Comparison of ENCODE assay signal across 8 cellular contexts in genomic region chr16:30896890-30897730, GRCh38. TPM values are rescaled to one million over a fixed set of nuclear protein-coding genes. Genes with fewer than 3 reads are reported as not detected.
DNase-seq lines count a peak whose midpoint lies in the region; ATAC-seq and TF ChIP-seq lines count a peak whose summit lies in the region.

No MANE protein-coding gene starts in this region.

- no peaks in the 10 kb centered on the region for H4K20me1 ChIP-seq in OCI-LY3 (ENCODE audit: insufficient read depth, low read length)

- H3K27me3 ChIP-seq in OCI-LY3 (ENCODE audit: low read depth, low read length) (no peaks in the 10 kb centered on the region), mucosa of rectum (ENCODE audit: control insufficient read depth in 2 of 2, insufficient read depth in 2 of 2, low read length in 2 of 2) (no peaks in the 10 kb centered on the region)

- peak overlapping the region; percentile 100 for H2AFZ ChIP-seq in OCI-LY3 (ENCODE audit: low read depth, low read length)

- H3K27ac ChIP-seq in OCI-LY3 (ENCODE audit: low read length) = 0 out of 2 replicates have a peak overlapping the region, but pooled peaks have one; percentile 7
- H3K27ac ChIP-seq in mucosa of rectum (ENCODE audit: low read depth in 2 of 2, low read length in 2 of 2) = peak overlapping the region; percentile 88 to 95

- H3K4me3 ChIP-seq in OCI-LY3 (ENCODE audit: low read length) = peak overlapping the region; percentile 73
- peak overlapping the region; percentile 53 to 74 for H3K4me3 ChIP-seq in mucosa of rectum (ENCODE audit: low read length in 2 of 2)

- no peaks in the 10 kb centered on the region for H3K79me2 ChIP-seq in OCI-LY3 (ENCODE audit: low read length)

- no peaks in the 10 kb centered on the region for H3K27me3 Mint-ChIP-seq in activated T-cell treated with anti-CD3 and anti-CD28 coated beads, Interleukin-2, amount 50 U/mL, for 72 hours (ENCODE audit: low read depth)

- H3K9me3 Mint-ChIP-seq in activated T-cell treated with anti-CD3 and anti-CD28 coated beads, Interleukin-2, amount 50 U/mL, for 72 hours = no peaks in the 10 kb centered on the region

- TF ChIP-seq CTCF in OCI-LY3 (IDR thresholded peaks at IDR 0.05; ENCODE audit: low read depth, low read length) = no peak

- no peaks in the 10 kb centered on the region for H3K9me3 ChIP-seq in OCI-LY3 (ENCODE audit: insufficient read depth, low read length)
- no peaks in the 10 kb centered on the region for H3K9me3 ChIP-seq in mucosa of rectum (ENCODE audit: control insufficient read depth in 2 of 2, low read length in 2 of 2)

- ATAC-seq in HG03139 (IDR thresholded peaks at IDR 0.05; ENCODE audit: unreplicated experiment) (peak; percentile 33), esophagus mucosa (peak; percentile 57), HG02610 (IDR thresholded peaks at IDR 0.05; ENCODE audit: unreplicated experiment) (no peak)
- ATAC-seq in activated T-cell treated with anti-CD3 and anti-CD28 coated beads, Interleukin-2, amount 50 U/mL, for 72 hours (replicated peaks in 1 of 2) = peak; percentile 57 to 64

- H3K27ac Mint-ChIP-seq in activated T-cell treated with anti-CD3 and anti-CD28 coated beads, Interleukin-2, amount 50 U/mL, for 72 hours = peak overlapping the region; percentile 54

- H3K36me3 Mint-ChIP-seq in activated T-cell treated with anti-CD3 and anti-CD28 coated beads, Interleukin-2, amount 50 U/mL, for 72 hours (ENCODE audit: insufficient read depth in 2 of 2) = peaks cover 0 to 1% of the 10 kb centered on the region in 2 donors

- peak overlapping the region; percentile 75 to 85 for H3K4me3 Mint-ChIP-seq in activated T-cell treated with anti-CD3 and anti-CD28 coated beads, Interleukin-2, amount 50 U/mL, for 72 hours

- DNase-seq in EH (ENCODE audit: low read depth) = peak; percentile 94
- DNase-seq in activated T-cell treated with anti-CD3 and anti-CD28 coated beads, Interleukin-2, amount 50 U/mL, for 72 hours = peak; percentile 86 to 88
- peak; percentile 67 for DNase-seq in stimulated activated CD8-positive, alpha-beta memory T cell treated with anti-CD3 and anti-CD28 coated beads, Interleukin-4, amount 100 ng/mL, for 24 hours (ENCODE audit: low read depth)

- peaks cover 24% of the 10 kb centered on the region for H3K4me1 ChIP-seq in OCI-LY3 (ENCODE audit: low read length)
- H3K4me1 ChIP-seq in mucosa of rectum (ENCODE audit: control insufficient read depth in 2 of 2, insufficient read depth in 2 of 2, low read length in 2 of 2) = peaks cover 28 to 36% of the 10 kb centered on the region in 2 donors

- H3K4me2 ChIP-seq in OCI-LY3 (ENCODE audit: low read length) = peak overlapping the region; percentile 96

- H3K36me3 ChIP-seq in OCI-LY3 (replicated peaks; ENCODE audit: low read depth, low read length) (no peaks in the 10 kb centered on the region), mucosa of rectum (ENCODE audit: control insufficient read depth in 2 of 2, insufficient read depth in 2 of 2, low read length in 2 of 2) (no peaks in the 10 kb centered on the region)

- peaks cover 55% of the 10 kb centered on the region for H3K4me1 Mint-ChIP-seq in activated T-cell treated with anti-CD3 and anti-CD28 coated beads, Interleukin-2, amount 50 U/mL, for 72 hours (ENCODE audit: low read depth)

- peak overlapping the region; percentile 33 for H3K9ac ChIP-seq in OCI-LY3 (ENCODE audit: low read length)
- peak overlapping the region; percentile 63 to 64 for H3K9ac ChIP-seq in mucosa of rectum (ENCODE audit: low read depth in 1 of 2, low read length in 2 of 2)

RNA-seq across cellular contexts. Expression of gene CTF1, which starts 0.7 kb away (rescaled TPM):
- total RNA-seq in activated T-cell treated with anti-CD3 and anti-CD28 coated beads, Interleukin-2, amount 50 U/mL, for 72 hours = under 1 TPM; 0.25 to 0.72 TPM
- total RNA-seq in esophagus mucosa = 2.3 TPM

RNA-seq across cellular contexts. Expression of gene BCL7C, which starts 3.2 kb away (rescaled TPM):
- total RNA-seq in activated T-cell treated with anti-CD3 and anti-CD28 coated beads, Interleukin-2, amount 50 U/mL, for 72 hours = 10 to 100 TPM; 21.7 to 23.2 TPM
- total RNA-seq in esophagus mucosa = 30.5 TPM

RNA-seq across cellular contexts. Expression of gene FBXL19, which starts 26.3 kb away (rescaled TPM):
- 10 to 100 TPM; 24.9 to 25.7 TPM for total RNA-seq in activated T-cell treated with anti-CD3 and anti-CD28 coated beads, Interleukin-2, amount 50 U/mL, for 72 hours
- 19.2 TPM for total RNA-seq in esophagus mucosa

RNA-seq across cellular contexts. Expression of gene ORAI3, which starts 51.8 kb away (rescaled TPM):
- total RNA-seq in activated T-cell treated with anti-CD3 and anti-CD28 coated beads, Interleukin-2, amount 50 U/mL, for 72 hours = 10 to 100 TPM; 13.6 to 15.6 TPM
- 9.8 TPM for total RNA-seq in esophagus mucosa
